Comparison of ENCODE assay signal across 34 cellular contexts in genomic region chr6:148985499-148985898, GRCh38.
DNase-seq lines count a peak whose midpoint lies in the region; ATAC-seq and TF ChIP-seq lines count a peak whose summit lies in the region.
"Had no signal": no experiment of that assay in that cellular context is flagged by ENCODE, and none has a peak within 500 bp of the region (broad histone marks: within the 10 kb centered on the region; RNA-seq: fewer than 3 reads in every experiment).

No MANE protein-coding gene starts in this region.

- no peaks in the 10 kb centered on the region for H3K36me3 Mint-ChIP-seq in activated T-helper 17 cell treated with anti-CD3 and anti-CD28 coated beads, Interleukin-2, amount 50 U/mL, for 72 hours (ENCODE audit: low read depth)
- H3K36me3 Mint-ChIP-seq in nephron progenitor cell (ENCODE audit: low read depth) (peaks cover 61% of the 10 kb centered on the region), Caco-2 (ENCODE audit: insufficient read depth, unreplicated experiment) (no peaks in the 10 kb centered on the region)
- H3K36me3 Mint-ChIP-seq: CD14-positive monocyte; CD4-positive, CD25-positive, alpha-beta regulatory T cell; CD8-positive, alpha-beta T cell had no signal

- DNase-seq in esophagus muscularis mucosa (ENCODE audit: extremely low spot score): peak; percentile 53
- DNase-seq in nephron progenitor cell: no peak
- DNase-seq in activated CD4-positive, alpha-beta T cell treated with anti-CD3 and anti-CD28 coated beads, Interleukin-2, amount 50 U/mL, for 48 hours: no peak
- DNase-seq in activated CD8-positive, alpha-beta memory T cell treated with anti-CD3 and anti-CD28 coated beads for 24 hours: no peak
- no peak for DNase-seq in Caco-2
- DNase-seq: 8988T; ACHN; AML-193; BE2C; C1 segment of cervical spinal cord; Calu3; CD4-positive, alpha-beta memory T cell; CD4-positive, alpha-beta T cell; CD4-positive, CD25-positive, alpha-beta regulatory T cell; CD8-positive, alpha-beta memory T cell; CD8-positive, alpha-beta T cell; COR-L47; DMS 273 treated with DMSO at 0.1 percent for 48 hours; DMS153; DMS53; DMS79; DMS79 treated with DMSO at 0.1 percent for 48 hours; DND-41; EL had no signal

- H3K27ac Mint-ChIP-seq in activated T-helper 17 cell treated with anti-CD3 and anti-CD28 coated beads, Interleukin-2, amount 50 U/mL, for 72 hours: peak overlapping the region; percentile 1
- H3K27ac Mint-ChIP-seq in nephron progenitor cell: peak overlapping the region; percentile 25
- no peak overlapping the region for H3K27ac Mint-ChIP-seq in Caco-2 (ENCODE audit: unreplicated experiment)
- H3K27ac Mint-ChIP-seq: B cell; CD14-positive monocyte; CD4-positive, alpha-beta memory T cell; CD4-positive, alpha-beta T cell; CD4-positive, CD25-positive, alpha-beta regulatory T cell; CD8-positive, alpha-beta T cell had no signal

- H3K4me1 ChIP-seq in HEK293 (ENCODE audit: control insufficient read depth, insufficient read depth, low read length): no peaks in the 10 kb centered on the region; the same call in 1 of the 2 replicates
- peaks cover 0 to 12% (median 4%) of the 10 kb centered on the region in 4 donors for H3K4me1 ChIP-seq in esophagus muscularis mucosa
- H3K4me1 ChIP-seq in Caco-2: no peaks in the 10 kb centered on the region
- H3K4me1 ChIP-seq: A549; BE2C; BLaER1; BLaER1 treated with 17β-estradiol and CSF1 and Interleukin-3, amounts not matched to agents 10 nM and 100 nM had no signal

- no peak for TF ChIP-seq EP300 in esophagus muscularis mucosa (IDR thresholded peaks at IDR 0.05)

- CTCF ChIA-PET in HEK293 (lab: Yijun Ruan, JAX): interaction anchor here (0.9 to 1.1 kb wide), 3 partner anchors 17 to 407 kb away, joined by 3 to 4 read pairs (median 4); no protein-coding TSS in a partner anchor
- CTCF ChIA-PET in Caco-2 (lab: Charles Lee): no interaction called here

- no peaks in the 10 kb centered on the region for H3K27me3 ChIP-seq in esophagus muscularis mucosa
- no peaks in the 10 kb centered on the region for H3K27me3 ChIP-seq in Caco-2 (replicated peaks; ENCODE audit: control insufficient read depth, insufficient read depth, low read length)
- H3K27me3 ChIP-seq: BE2C; BLaER1; BLaER1 treated with 17β-estradiol and CSF1 and Interleukin-3, amounts not matched to agents 10 nM and 100 nM had no signal

- H3K9me3 Mint-ChIP-seq in activated T-helper 17 cell treated with anti-CD3 and anti-CD28 coated beads, Interleukin-2, amount 50 U/mL, for 72 hours: no peaks in the 10 kb centered on the region
- H3K9me3 Mint-ChIP-seq in nephron progenitor cell (no peaks in the 10 kb centered on the region), Caco-2 (ENCODE audit: unreplicated experiment) (no peaks in the 10 kb centered on the region)
- H3K9me3 Mint-ChIP-seq: CD4-positive, alpha-beta T cell; CD4-positive, CD25-positive, alpha-beta regulatory T cell; CD8-positive, alpha-beta memory T cell; CD8-positive, alpha-beta T cell had no signal

- no TSS peak for BruUV-seq in Caco-2 (replicated peaks; lab: Mats Ljungman, UMichigan)

- H3K9me3 ChIP-seq in HEK293 (ENCODE audit: control insufficient read depth, insufficient read depth, low read depth, low read length): no peaks in the 10 kb centered on the region
- H3K9me3 ChIP-seq in esophagus muscularis mucosa: no peaks in the 10 kb centered on the region
- H3K9me3 ChIP-seq in Caco-2: no peaks in the 10 kb centered on the region
- H3K9me3 ChIP-seq: A549; BE2C; BLaER1; BLaER1 treated with 17β-estradiol and CSF1 and Interleukin-3, amounts not matched to agents 10 nM and 100 nM had no signal

- H3K4me3 ChIP-seq in HEK293 (ENCODE audit: low read depth, low read length) (no peak overlapping the region), esophagus muscularis mucosa (no peak overlapping the region), Caco-2 (ENCODE audit: low read depth, low read length) (no peak overlapping the region)
- H3K4me3 ChIP-seq: A549; BLaER1; BLaER1 treated with 17β-estradiol and CSF1 and Interleukin-3, amounts not matched to agents 10 nM and 100 nM had no signal

- H3K27me3 Mint-ChIP-seq in activated T-helper 17 cell treated with anti-CD3 and anti-CD28 coated beads, Interleukin-2, amount 50 U/mL, for 72 hours: no peaks in the 10 kb centered on the region
- no peaks in the 10 kb centered on the region for H3K27me3 Mint-ChIP-seq in nephron progenitor cell (ENCODE audit: low read depth, poor library complexity)
- peaks cover 21% of the 10 kb centered on the region for H3K27me3 Mint-ChIP-seq in Caco-2 (ENCODE audit: insufficient read depth, unreplicated experiment)
- H3K27me3 Mint-ChIP-seq: B cell; CD4-positive, alpha-beta memory T cell; CD4-positive, alpha-beta T cell; CD4-positive, CD25-positive, alpha-beta regulatory T cell; CD8-positive, alpha-beta memory T cell had no signal

- no peak overlapping the region for H3K4me3 Mint-ChIP-seq in activated T-helper 17 cell treated with anti-CD3 and anti-CD28 coated beads, Interleukin-2, amount 50 U/mL, for 72 hours
- H3K4me3 Mint-ChIP-seq in nephron progenitor cell: no peak overlapping the region
- no peak overlapping the region for H3K4me3 Mint-ChIP-seq in Caco-2 (ENCODE audit: unreplicated experiment)
- H3K4me3 Mint-ChIP-seq: B cell; CD14-positive monocyte; CD4-positive, alpha-beta memory T cell; CD4-positive, alpha-beta T cell; CD4-positive, CD25-positive, alpha-beta regulatory T cell; CD8-positive, alpha-beta memory T cell; CD8-positive, alpha-beta T cell had no signal

- H3K36me3 ChIP-seq in HEK293 (ENCODE audit: control insufficient read depth in 2 of 2, insufficient read depth in 1 of 2, low read length in 2 of 2) (no peaks in the 10 kb centered on the region), esophagus muscularis mucosa (no peaks in the 10 kb centered on the region), Caco-2 (ENCODE audit: control insufficient read depth, insufficient read depth, low read length) (no peaks in the 10 kb centered on the region)
- H3K36me3 ChIP-seq: BE2C, BLaER1 had no signal

- intact Hi-C loops in esophagus muscularis mucosa (cut with DNase I): no loop called here
- intact Hi-C loops in Caco-2 (cut with micrococcal nuclease; ENCODE audit: unreplicated experiment): no loop called here

- WGBS in esophagus muscularis mucosa: 97% methylated on average over 4 of the region's 4 CpGs

- H3K27ac ChIP-seq in HEK293 (ENCODE audit: extremely low read depth, low read depth, low read length) (no peak overlapping the region), esophagus muscularis mucosa (replicated peaks in 1 of 4) (no peak overlapping the region)
- H3K27ac ChIP-seq: 22Rv1; A549; BLaER1; BLaER1 treated with 17β-estradiol and CSF1 and Interleukin-3, amounts not matched to agents 10 nM and 100 nM; C4-2B had no signal

- no peak for ATAC-seq in activated T-helper 17 cell treated with anti-CD3 and anti-CD28 coated beads, Interleukin-2, amount 50 U/mL, for 72 hours (replicated peaks)
- ATAC-seq in GM21529 (IDR thresholded peaks at IDR 0.05; ENCODE audit: unreplicated experiment): no peak
- ATAC-seq: A549; CD8-positive, alpha-beta T cell had no signal

- no peaks in the 10 kb centered on the region for H3K4me1 Mint-ChIP-seq in activated T-helper 17 cell treated with anti-CD3 and anti-CD28 coated beads, Interleukin-2, amount 50 U/mL, for 72 hours
- H3K4me1 Mint-ChIP-seq in nephron progenitor cell (peaks cover 5% of the 10 kb centered on the region), Caco-2 (ENCODE audit: low read depth, unreplicated experiment) (no peaks in the 10 kb centered on the region)

- POLR2A ChIA-PET in HEK293 (lab: Yijun Ruan, JAX): no interaction called here
- POLR2A ChIA-PET in Caco-2 (lab: Charles Lee): no interaction called here

- TF ChIP-seq CTCF in HEK293 (tag by site-specific recombination; IDR thresholded peaks at IDR 0.05) (no peak), esophagus muscularis mucosa (IDR thresholded peaks at IDR 0.05) (no peak), nephron progenitor cell (IDR thresholded peaks at IDR 0.05) (no peak), Caco-2 (IDR thresholded peaks at IDR 0.05; ENCODE audit: insufficient read depth in 1 of 2, low read depth in 1 of 2, low read length in 1 of 2, severe bottlenecking in 1 of 2, unreplicated experiment in 1 of 2) (no peak)

- TF ChIP-seq POLR2A in esophagus muscularis mucosa (IDR thresholded peaks at IDR 0.05; ENCODE audit: low read depth): no peak

TF ChIP-seq in HEK293, 187 proteins besides CTCF, POLR2A, EP300 and RAD21:
- TF ChIP-seq ZNF157 (tag by site-specific recombination; IDR thresholded peaks at IDR 0.05): peak; percentile 71
- no peak for TF ChIP-seq EGR2 (tag by site-specific recombination; IDR thresholded peaks at IDR 0.05; ENCODE audit: low read depth)
